ENCODE assay signal across 31 cellular contexts in genomic region chr7:130756316-130756715, GRCh38. TPM values are rescaled to one million over a fixed set of nuclear protein-coding genes. Genes with fewer than 3 reads are reported as not detected.
"Had no signal": no experiment of that assay in that cellular context is flagged by ENCODE, and none has a peak within 500 bp of the region (broad histone marks: within the 10 kb centered on the region; RNA-seq: fewer than 3 reads in every experiment).

No MANE protein-coding gene starts in this region.

- H3K4me3 ChIP-seq: coronary artery, dorsolateral prefrontal cortex, esophagus muscularis mucosa, gastroesophageal sphincter, heart right ventricle, left lung, lower lobe of right lung, mucosa of descending colon had no signal

- ATAC-seq: foreskin keratinocyte; gastroesophageal sphincter; heart right ventricle; left cardiac atrium; left lung; left ventricle myocardium superior; lower lobe of right lung; mucosa of descending colon; naive thymus-derived CD8-positive, alpha-beta T cell had no signal

- H3K9me3 Mint-ChIP-seq: mesothelial cell of epicardium; naive B cell; naive thymus-derived CD8-positive, alpha-beta T cell had no signal

- H3K4me1 ChIP-seq: esophagus muscularis mucosa, foreskin keratinocyte, gastroesophageal sphincter, heart right ventricle, left lung, lower lobe of right lung had no signal

- H3K4me3 Mint-ChIP-seq: mesothelial cell of epicardium; naive thymus-derived CD8-positive, alpha-beta T cell had no signal

- H3K9me3 ChIP-seq: esophagus muscularis mucosa, gastroesophageal sphincter, heart right ventricle, left lung, lower lobe of right lung, mucosa of descending colon had no signal

- H3K27ac ChIP-seq: coronary artery, dorsolateral prefrontal cortex, esophagus muscularis mucosa, foreskin keratinocyte, gastroesophageal sphincter, heart right ventricle, left lung, lower lobe of right lung had no signal

- H3K36me3 Mint-ChIP-seq: mesothelial cell of epicardium; naive B cell; naive thymus-derived CD8-positive, alpha-beta T cell had no signal

- DNase-seq: dermis blood vessel endothelial cell; dorsolateral prefrontal cortex; effector CD4-positive, alpha-beta T cell; effector memory CD4-positive, alpha-beta T cell; foreskin keratinocyte; glutamatergic neuron; head of caudate nucleus; heart right ventricle; hippocampal formation; left cardiac atrium; left lung; left ventricle myocardium superior; lower lobe of right lung; mesenchymal stem cell; mucosa of descending colon; naive B cell; naive thymus-derived CD8-positive, alpha-beta T cell had no signal

- H3K27ac Mint-ChIP-seq: mesothelial cell of epicardium; naive thymus-derived CD8-positive, alpha-beta T cell had no signal

- H3K27me3 ChIP-seq: dorsolateral prefrontal cortex, esophagus muscularis mucosa, gastroesophageal sphincter had no signal

- FAIRE-seq: endothelial cell of umbilical vein, frontal cortex, islet of Langerhans, keratinocyte had no signal

- H3K36me3 ChIP-seq: esophagus muscularis mucosa, gastroesophageal sphincter, heart right ventricle, left lung, lower lobe of right lung had no signal

RNA-seq across cellular contexts. Expression of gene KLF14, which starts 22.3 kb away (rescaled TPM):
- total RNA-seq: endothelial cell of umbilical vein; epithelial cell of proximal tubule; foreskin keratinocyte; frontal cortex; glomerular endothelial cell; kidney epithelial cell; left cardiac atrium; lower lobe of right lung; lung microvascular endothelial cell; myocyte; naive thymus-derived CD8-positive, alpha-beta T cell had no signal
- polyA plus RNA-seq: esophagus; naive thymus-derived CD8-positive, alpha-beta T cell had no signal
